9 cellular contexts compared by ENCODE assay signal in genomic region chr18:79944126-79944731, GRCh38. TPM values are rescaled to one million over a fixed set of nuclear protein-coding genes. Genes with fewer than 3 reads are reported as not detected.
DNase-seq lines count a peak whose midpoint lies in the region; ATAC-seq, FAIRE-seq and TF ChIP-seq lines count a peak whose summit lies in the region.
"Had no signal": no experiment of that assay in that cellular context is flagged by ENCODE, and none has a peak within 500 bp of the region (broad histone marks: within the 10 kb centered on the region; RNA-seq: fewer than 3 reads in every experiment).

No MANE protein-coding gene starts in this region.

- H3K27me3 ChIP-seq in H1 (replicated peaks in 1 of 4; ENCODE audit: control insufficient read depth in 3 of 4, extremely low read depth in 1 of 4, insufficient read depth in 3 of 4, low read length in 3 of 4), result no peaks in the 10 kb centered on the region; a peak in 1 of 7 replicates
- H3K27me3 ChIP-seq in prostate gland (replicated peaks; ENCODE audit: insufficient read depth), result no peaks in the 10 kb centered on the region
- H3K27me3 ChIP-seq in gastroesophageal sphincter, result no peaks in the 10 kb centered on the region

- H2AFZ ChIP-seq in H1 (ENCODE audit: low read length), result no peak overlapping the region

- WGBS in H1 (ENCODE audit: extremely low coverage in 1 of 2, insufficient coverage in 1 of 2, insufficient read length in 1 of 2, insufficient replicate concordance in 2 of 2, low coverage in 1 of 2, low lambda C conversion rate in 2 of 2, missing lambda C conversion rate in 1 of 2), 2 experiments, result 76% methylated on average over 11 of the region's 11 CpGs; no CpG with 5 or more reads in 1 of the 2 experiments
- WGBS in prostate gland, result 59% methylated on average over 11 of the region's 11 CpGs
- WGBS in gastroesophageal sphincter (ENCODE audit: low coverage in 1 of 2), 2 donors, result 70 to 100% methylated on average over 2 of the region's 11 CpGs

- peak; percentile 42 for DNase-seq in stimulated activated CD4-positive, alpha-beta T cell treated with anti-CD3 and anti-CD28 coated beads, Interleukin-15, amount 100 ng/mL, for 24 hours
- DNase-seq in stimulated activated CD4-positive, alpha-beta T cell treated with anti-CD3 and anti-CD28 coated beads, Interleukin-12 subunit alpha, Interleukin-12 subunit beta, amount 100 ng/mL, for 4 hours, result no peak
- DNase-seq in NCI-H69 (lab: John Stamatoyannopoulos, UW), result peak; percentile 87
- DNase-seq in H1 (ENCODE audit: low read depth in 1 of 2, low spot score in 2 of 2), result no peak
- DNase-seq in epidermal melanocyte (ENCODE audit: insufficient read length, low spot score), result no peak
- no peak for DNase-seq in prostate gland (ENCODE audit: low spot score)
- no peak for DNase-seq in cerebellar cortex (ENCODE audit: low spot score)

- H2AK5ac ChIP-seq in H1 (ENCODE audit: low read depth, low read length), result no peak overlapping the region

- FAIRE-seq in H1 (lab: Jason Lieb, UNC), result no peak

- TF ChIP-seq EP300 in H1 (IDR thresholded peaks at IDR 0.05; ENCODE audit: borderline replicate concordance in 1 of 2, low read depth in 2 of 2, low read length in 2 of 2) (no peak), gastroesophageal sphincter (IDR thresholded peaks at IDR 0.05) (no peak)

- POLR2A ChIA-PET in H1 (lab: Charles Lee; ENCODE audit: partially characterized antibody), result interaction anchor here (1.0 to 1.1 kb wide), 2 partner anchors 41 to 43 kb away, joined by 3 read pairs; no protein-coding TSS in a partner anchor

- H3K79me2 ChIP-seq in H1 (ENCODE audit: control insufficient read depth in 1 of 2, insufficient read depth in 2 of 2, low read length in 2 of 2), result peaks cover 0 to 3% of the 10 kb centered on the region in 2 experiments; a peak in 1 of 4 replicates

- no peak overlapping the region for H4K91ac ChIP-seq in H1 (replicated peaks; ENCODE audit: insufficient read length, low read length)

- TF ChIP-seq CTCF in H1 (IDR thresholded peaks at IDR 0.05; ENCODE audit: control extremely low read depth in 1 of 3, insufficient read depth in 1 of 3, low read depth in 1 of 3, low read length in 3 of 3), result no peak
- no peak for TF ChIP-seq CTCF in prostate gland (IDR thresholded peaks at IDR 0.05)
- no peak for TF ChIP-seq CTCF in gastroesophageal sphincter (IDR thresholded peaks at IDR 0.05)

- no peak for TF ChIP-seq RAD21 in H1 (IDR thresholded peaks at IDR 0.05 in 1 of 2, conservative IDR thresholded peaks at IDR 0.05 in 1 of 2; ENCODE audit: low read depth in 2 of 2, low read length in 2 of 2)

- H3K23ac ChIP-seq in H1 (ENCODE audit: insufficient read length), result no peak overlapping the region

- H2BK12ac ChIP-seq in H1 (ENCODE audit: low read depth, low read length), result no peak overlapping the region

- no peak overlapping the region for H2BK20ac ChIP-seq in H1 (ENCODE audit: low read length)

- H4K8ac ChIP-seq in H1 (ENCODE audit: extremely low read depth, insufficient read depth, low read length), result 0 out of 2 replicates have a peak overlapping the region, but pooled peaks have one; percentile 25

- H3K4me2 ChIP-seq in H1 (ENCODE audit: insufficient read depth in 1 of 2, low read depth in 2 of 2, low read length in 2 of 2), result no peak overlapping the region

- H2BK5ac ChIP-seq in H1 (ENCODE audit: low read depth, low read length), result no peak overlapping the region

- intact Hi-C loops in prostate gland (cut with DNase I), result loop anchor here (10.0 kb wide), 1 partner anchor 259 kb away; no protein-coding TSS in a partner anchor

- no peak overlapping the region for H3K4ac ChIP-seq in H1 (replicated peaks; ENCODE audit: insufficient read length, low read depth, low read length)

- TF ChIP-seq POLR2A in H1 (IDR thresholded peaks at IDR 0.05; ENCODE audit: control extremely low read depth in 1 of 2, low read depth in 2 of 2, low read length in 2 of 2), result no peak
- no peak for TF ChIP-seq POLR2A in prostate gland (IDR thresholded peaks at IDR 0.05)
- TF ChIP-seq POLR2A in gastroesophageal sphincter (IDR thresholded peaks at IDR 0.05), result no peak

- no peak overlapping the region for H3K56ac ChIP-seq in H1 (replicated peaks; ENCODE audit: insufficient read length, low read depth, low read length)

- H3K27ac ChIP-seq in H1 (ENCODE audit: low read depth, low read length), result no peak overlapping the region
- no peak overlapping the region for H3K27ac ChIP-seq in prostate gland
- H3K27ac ChIP-seq in gastroesophageal sphincter, result peak overlapping the region in 1 of 4 donors; percentile 10
- H3K27ac ChIP-seq: psoas muscle had no signal

- H3K4me1 ChIP-seq in H1 (replicated peaks in 1 of 4; ENCODE audit: control insufficient read depth in 3 of 4, insufficient read depth in 4 of 4, low read length in 3 of 4) (peaks cover 0 to 13% (median 8%) of the 10 kb centered on the region in 4 experiments; a peak in 4 of 7 replicates), prostate gland (replicated peaks) (peaks cover 8% of the 10 kb centered on the region), gastroesophageal sphincter (peaks cover 0 to 59% (median 21%) of the 10 kb centered on the region in 3 donors)

- H4K20me1 ChIP-seq in H1 (replicated peaks in 1 of 2; ENCODE audit: control insufficient read depth in 1 of 2, insufficient read depth in 2 of 2, low read length in 2 of 2), result peaks cover 5 to 19% of the 10 kb centered on the region in 2 experiments

- H3K14ac ChIP-seq in H1 (ENCODE audit: insufficient read length), result no peak overlapping the region

- no peak overlapping the region for H3K9ac ChIP-seq in H1 (replicated peaks in 1 of 4; ENCODE audit: extremely low read depth in 1 of 4, low read depth in 3 of 4, low read length in 3 of 4)

- ATAC-seq in gastroesophageal sphincter, result no peak

- no peak overlapping the region for H2BK15ac ChIP-seq in H1 (ENCODE audit: low read length)

- no peaks in the 10 kb centered on the region for H3K9me3 ChIP-seq in H1 (ENCODE audit: insufficient read depth in 2 of 2, low read depth in 1 of 2, low read length in 1 of 2)
- no peaks in the 10 kb centered on the region for H3K9me3 ChIP-seq in prostate gland
- H3K9me3 ChIP-seq in gastroesophageal sphincter, result no peaks in the 10 kb centered on the region
- H3K9me3 ChIP-seq: psoas muscle had no signal

- no peak overlapping the region for H3K18ac ChIP-seq in H1 (ENCODE audit: extremely low read depth, low read length)

- H3K23me2 ChIP-seq in H1 (ENCODE audit: low read depth, low read length), result no peaks in the 10 kb centered on the region

- CTCF ChIA-PET in H1 (lab: Charles Lee; ENCODE audit: partially characterized antibody), result interaction anchor here (0.7 to 4.4 kb wide), 5 partner anchors 10 to 168 kb away, joined by 3 to 19 read pairs (median 4); no protein-coding TSS in a partner anchor

- no peak overlapping the region for H2BK120ac ChIP-seq in H1 (replicated peaks; ENCODE audit: low read depth, low read length)

- H3K4me3 ChIP-seq in H1 (ENCODE audit: extremely low read depth in 1 of 4, insufficient read depth in 2 of 4, low read depth in 3 of 4, low read length in 4 of 4) (no peak overlapping the region), prostate gland (no peak overlapping the region), gastroesophageal sphincter (no peak overlapping the region)
- H3K4me3 ChIP-seq: psoas muscle had no signal

- H3K79me1 ChIP-seq in H1 (ENCODE audit: low read depth, low read length), result peaks cover 3% of the 10 kb centered on the region; the same call in 1 of the 2 replicates

- H3K36me3 ChIP-seq in H1 (ENCODE audit: control insufficient read depth in 2 of 4, insufficient read depth in 4 of 4, low read length in 3 of 4) (no peaks in the 10 kb centered on the region; a peak in 1 of 8 replicates), prostate gland (no peaks in the 10 kb centered on the region), gastroesophageal sphincter (peaks cover 0 to 71% of the 10 kb centered on the region in 2 donors)

- peak overlapping the region; percentile 30 for H4K5ac ChIP-seq in H1 (ENCODE audit: insufficient read length, low read depth, low read length)

TF ChIP-seq in H1, 55 proteins besides CTCF, POLR2A, EP300 and RAD21 (continues in another document):
- no peak for TF ChIP-seq RFX5 (IDR thresholded peaks at IDR 0.05; ENCODE audit: borderline replicate concordance, low read depth, low read length)

RNA-seq across cellular contexts. Expression of gene SLC66A2, which starts 7.2 kb away (rescaled TPM):
- total RNA-seq in H1 (2021; fragmentation: NEBNext Ultra II Directional; extraction: Animal tissue kit (Norgen Biotek cat#: 25700)), result 11.6 and 15.0 TPM in 2 replicates
- polyA plus RNA-seq in H1 (2011; rRNA removed), result 18.9 and 27.7 TPM in 2 replicates
- 19.7 TPM for polyA plus RNA-seq in H1 (2011; cell fraction: cytosol; rRNA removed)
- 43.4 TPM for polyA plus RNA-seq in H1 (2011; cell fraction: nucleus; rRNA removed)
- 12.3 to 18.5 TPM (median 17.5 TPM) in 4 replicates for polyA plus RNA-seq in H1 (2012, experiment 1 of 2)
- polyA plus RNA-seq in H1 (2012, experiment 2 of 2), result 14.0 TPM
- polyA plus RNA-seq in H1 (2013, experiment 1 of 2), result 8.8 TPM
- 9.4 TPM for polyA plus RNA-seq in H1 (2013, experiment 2 of 2)
- 6.2 and 9.1 TPM in 2 replicates for polyA minus RNA-seq in H1 (2011; rRNA and poly(A)+ RNA removed)
- polyA minus RNA-seq in H1 (2011; cell fraction: cytosol; rRNA and poly(A)+ RNA removed), result 9.5 TPM
- polyA minus RNA-seq in H1 (2011; cell fraction: nucleus; rRNA and poly(A)+ RNA removed), result 12.7 TPM
- 10 to 100 TPM; 37.6 to 74.1 TPM for total RNA-seq in prostate gland
- 10 to 100 TPM; 32.2 to 42.6 (median 35.6) TPM for total RNA-seq in gastroesophageal sphincter

RNA-seq across cellular contexts. Expression of gene HSBP1L1, which starts 20.2 kb away (rescaled TPM):
- total RNA-seq in H1 (2021; fragmentation: NEBNext Ultra II Directional; extraction: Animal tissue kit (Norgen Biotek cat#: 25700)), result 0.69 and 1.0 TPM in 2 replicates
- 1.3 and 1.4 TPM in 2 replicates for polyA plus RNA-seq in H1 (2011; rRNA removed)
- 1.8 TPM for polyA plus RNA-seq in H1 (2011; cell fraction: cytosol; rRNA removed)
- polyA plus RNA-seq in H1 (2011; cell fraction: nucleus; rRNA removed), result 1.5 TPM
- 2.7 to 4.2 TPM (median 4.0 TPM) in 4 replicates for polyA plus RNA-seq in H1 (2012, experiment 1 of 2)
- polyA plus RNA-seq in H1 (2012, experiment 2 of 2), result 1.6 TPM
- 1.1 TPM for polyA plus RNA-seq in H1 (2013, experiment 1 of 2)
- 1.3 TPM for polyA plus RNA-seq in H1 (2013, experiment 2 of 2)
- 0.20 and 0.47 TPM in 2 replicates for polyA minus RNA-seq in H1 (2011; rRNA and poly(A)+ RNA removed)
- polyA minus RNA-seq in H1 (2011; cell fraction: cytosol; rRNA and poly(A)+ RNA removed), result not detected
- 1.00 TPM for polyA minus RNA-seq in H1 (2011; cell fraction: nucleus; rRNA and poly(A)+ RNA removed)
- total RNA-seq in prostate gland (10 to 100 TPM; 20.4 to 66.9 TPM), gastroesophageal sphincter (10 to 100 TPM in 3 of 4 donors, 1 to 10 TPM in 1; 3.2 to 23.8 (median 12.4) TPM)

RNA-seq across cellular contexts. Expression of gene TXNL4A, which starts 44.1 kb away (rescaled TPM):
- 160 and 169 TPM in 2 replicates for total RNA-seq in H1 (2021; fragmentation: NEBNext Ultra II Directional; extraction: Animal tissue kit (Norgen Biotek cat#: 25700))
- polyA plus RNA-seq in H1 (2011; rRNA removed), result 181 and 197 TPM in 2 replicates
- polyA plus RNA-seq in H1 (2011; cell fraction: cytosol; rRNA removed), result 144 TPM
- polyA plus RNA-seq in H1 (2011; cell fraction: nucleus; rRNA removed), result 89.2 TPM
- polyA plus RNA-seq in H1 (2012, experiment 1 of 2), result 150 to 155 TPM (median 153 TPM) in 4 replicates
- 187 TPM for polyA plus RNA-seq in H1 (2012, experiment 2 of 2)
- 133 TPM for polyA plus RNA-seq in H1 (2013, experiment 1 of 2)
- polyA plus RNA-seq in H1 (2013, experiment 2 of 2), result 141 TPM
- polyA minus RNA-seq in H1 (2011; rRNA and poly(A)+ RNA removed), result 35.3 and 42.5 TPM in 2 replicates
- 59.7 TPM for polyA minus RNA-seq in H1 (2011; cell fraction: cytosol; rRNA and poly(A)+ RNA removed)
- polyA minus RNA-seq in H1 (2011; cell fraction: nucleus; rRNA and poly(A)+ RNA removed), result 33.6 TPM
- total RNA-seq in prostate gland (10 to 100 TPM; 25.4 to 35.2 TPM), gastroesophageal sphincter (10 to 100 TPM; 20.4 to 55.3 (median 39.6) TPM)

Comparison
In these comparisons a context has a peak if more than half of its experiments do, and no peak if none do; other contexts are left out.
1. DNase-seq: peak in stimulated activated CD4-positive, alpha-beta T cell treated with anti-CD3 and anti-CD28 coated beads, Interleukin-15, amount 100 ng/mL, for 24 hours (single experiment) and NCI-H69 (single experiment); none in stimulated activated CD4-positive, alpha-beta T cell treated with anti-CD3 and anti-CD28 coated beads, Interleukin-12 subunit alpha, Interleukin-12 subunit beta, amount 100 ng/mL, for 4 hours (single experiment), H1 (0 of 2), epidermal melanocyte (single experiment), prostate gland (single experiment) and cerebellar cortex (single experiment).